ENCODE assay signal across 1 cellular context in the genomic region with DNA sequence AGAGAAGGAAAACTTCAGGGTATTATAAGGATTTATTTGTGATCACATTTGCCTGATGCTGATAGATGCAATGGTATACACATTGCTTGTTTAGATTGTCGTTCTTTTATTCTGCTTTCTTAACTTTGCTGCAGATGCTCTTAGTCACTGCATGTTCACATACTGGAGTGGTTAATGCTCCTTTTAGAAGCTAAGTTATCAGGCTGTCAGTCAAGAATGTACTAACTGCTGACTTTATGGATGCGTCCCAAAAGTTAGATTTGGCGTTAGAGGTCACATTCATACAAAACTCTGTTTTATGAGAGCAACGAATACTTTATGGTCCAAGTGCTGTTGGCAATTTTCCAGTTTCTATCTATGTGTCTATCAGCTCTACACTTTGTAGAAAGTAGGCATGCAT.
TF ChIP-seq lines count a peak whose summit lies in the region.

No MANE protein-coding gene starts in this region.

TF ChIP-seq in HEK293, 187 proteins besides CTCF, POLR2A, EP300 and RAD21 (continued from another document):
- TF ChIP-seq PRDM10 (tag by site-specific recombination; IDR thresholded peaks at IDR 0.05) (0 out of 2 replicates have a peak, but pooled peaks have one; percentile 36), ZNF777 (tag by site-specific recombination; IDR thresholded peaks at IDR 0.05; ENCODE audit: borderline replicate concordance) (no peak), ZNF274 (IDR thresholded peaks at IDR 0.05; ENCODE audit: low read length) (no peak), ZNF274 (tag by site-specific recombination; IDR thresholded peaks at IDR 0.05; ENCODE audit: borderline replicate concordance) (no peak), ZNF341 (tag by site-specific recombination; IDR thresholded peaks at IDR 0.05; ENCODE audit: low read depth) (no peak), ZNF416 (tag by site-specific recombination; IDR thresholded peaks at IDR 0.05) (no peak), ZNF16 (tag by site-specific recombination; IDR thresholded peaks at IDR 0.05; ENCODE audit: low read depth) (no peak), ZNF580 (tag by site-specific recombination; IDR thresholded peaks at IDR 0.05) (no peak)
- TF ChIP-seq, protein P1, sequence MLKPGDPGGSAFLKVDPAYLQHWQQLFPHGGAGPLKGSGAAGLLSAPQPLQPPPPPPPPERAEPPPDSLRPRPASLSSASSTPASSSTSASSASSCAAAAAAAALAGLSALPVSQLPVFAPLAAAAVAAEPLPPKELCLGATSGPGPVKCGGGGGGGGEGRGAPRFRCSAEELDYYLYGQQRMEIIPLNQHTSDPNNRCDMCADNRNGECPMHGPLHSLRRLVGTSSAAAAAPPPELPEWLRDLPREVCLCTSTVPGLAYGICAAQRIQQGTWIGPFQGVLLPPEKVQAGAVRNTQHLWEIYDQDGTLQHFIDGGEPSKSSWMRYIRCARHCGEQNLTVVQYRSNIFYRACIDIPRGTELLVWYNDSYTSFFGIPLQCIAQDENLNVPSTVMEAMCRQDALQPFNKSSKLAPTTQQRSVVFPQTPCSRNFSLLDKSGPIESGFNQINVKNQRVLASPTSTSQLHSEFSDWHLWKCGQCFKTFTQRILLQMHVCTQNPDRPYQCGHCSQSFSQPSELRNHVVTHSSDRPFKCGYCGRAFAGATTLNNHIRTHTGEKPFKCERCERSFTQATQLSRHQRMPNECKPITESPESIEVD (tag by site-specific recombination; IDR thresholded peaks at IDR 0.05), result peak; percentile 65
- TF ChIP-seq, protein P2, sequence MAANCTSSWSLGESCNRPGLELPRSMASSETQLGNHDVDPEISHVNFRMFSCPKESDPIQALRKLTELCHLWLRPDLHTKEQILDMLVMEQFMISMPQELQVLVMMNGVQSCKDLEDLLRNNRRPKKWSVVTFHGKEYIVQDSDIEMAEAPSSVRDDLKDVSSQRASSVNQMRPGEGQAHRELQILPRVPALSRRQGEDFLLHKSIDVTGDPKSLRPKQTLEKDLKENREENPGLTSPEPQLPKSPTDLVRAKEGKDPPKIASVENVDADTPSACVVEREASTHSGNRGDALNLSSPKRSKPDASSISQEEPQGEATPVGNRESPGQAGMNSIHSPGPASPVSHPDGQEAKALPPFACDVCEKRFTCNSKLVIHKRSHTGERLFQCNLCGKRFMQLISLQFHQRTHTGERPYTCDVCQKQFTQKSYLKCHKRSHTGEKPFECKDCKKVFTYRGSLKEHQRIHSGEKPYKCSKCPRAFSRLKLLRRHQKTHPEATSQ (tag by site-specific recombination; IDR thresholded peaks at IDR 0.05), result no peak
- TF ChIP-seq, protein P3, sequence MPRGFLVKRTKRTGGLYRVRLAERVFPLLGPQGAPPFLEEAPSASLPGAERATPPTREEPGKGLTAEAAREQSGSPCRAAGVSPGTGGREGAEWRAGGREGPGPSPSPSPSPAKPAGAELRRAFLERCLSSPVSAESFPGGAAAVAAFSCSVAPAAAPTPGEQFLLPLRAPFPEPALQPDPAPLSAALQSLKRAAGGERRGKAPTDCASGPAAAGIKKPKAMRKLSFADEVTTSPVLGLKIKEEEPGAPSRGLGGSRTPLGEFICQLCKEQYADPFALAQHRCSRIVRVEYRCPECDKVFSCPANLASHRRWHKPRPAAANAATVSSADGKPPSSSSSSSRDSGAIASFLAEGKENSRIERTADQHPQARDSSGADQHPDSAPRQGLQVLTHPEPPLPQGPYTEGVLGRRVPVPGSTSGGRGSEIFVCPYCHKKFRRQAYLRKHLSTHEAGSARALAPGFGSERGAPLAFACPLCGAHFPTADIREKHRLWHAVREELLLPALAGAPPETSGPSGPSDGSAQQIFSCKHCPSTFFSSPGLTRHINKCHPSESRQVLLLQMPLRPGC (tag by site-specific recombination; IDR thresholded peaks at IDR 0.05), result no peak
